Comparison of ENCODE assay signal across 8 cellular contexts in the genomic region with DNA sequence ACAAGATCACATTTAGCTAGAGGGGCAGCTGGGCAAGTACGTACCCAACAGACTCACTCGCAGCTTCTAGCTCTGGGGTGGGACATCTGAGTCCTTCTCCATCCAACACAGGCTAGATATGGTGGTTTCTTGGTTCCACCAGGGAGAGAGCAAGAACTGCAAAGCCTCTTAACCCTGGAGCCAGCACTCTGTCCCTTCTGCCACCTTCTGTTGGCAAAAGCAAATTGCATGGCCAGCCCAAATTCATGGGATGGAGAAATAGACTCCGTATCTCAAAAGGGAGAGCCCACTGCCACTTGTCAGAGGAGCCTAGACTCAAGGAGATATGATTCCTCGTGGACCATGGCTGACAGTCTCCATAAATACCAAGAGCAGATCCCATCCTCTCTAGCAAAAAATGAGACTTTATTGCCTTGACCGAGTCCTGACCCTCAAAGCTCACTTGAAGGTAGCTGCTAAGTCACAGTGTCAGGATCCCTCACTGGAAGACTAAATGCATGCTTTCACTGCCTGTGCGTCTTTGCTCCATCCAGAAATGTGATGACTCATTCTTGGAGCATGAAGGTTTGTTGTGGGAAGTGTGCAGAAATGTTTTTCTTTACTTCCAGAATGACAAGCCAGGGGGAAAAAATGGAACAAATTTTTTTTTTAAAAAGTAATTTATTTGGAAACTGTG. TPM values are rescaled to one million over a fixed set of nuclear protein-coding genes. Genes with fewer than 3 reads are reported as not detected.
DNase-seq lines count a peak whose midpoint lies in the region; ATAC-seq and TF ChIP-seq lines count a peak whose summit lies in the region.

No MANE protein-coding gene starts in this region.

- peak; percentile 97 for ATAC-seq in WTC11
- ATAC-seq in GM21619 (IDR thresholded peaks at IDR 0.05; ENCODE audit: unreplicated experiment), result no peak

- H3K27me3 Mint-ChIP-seq in WTC11 (ENCODE audit: low read depth), result no peaks in the 10 kb centered on the region; the same call in 1 of the 2 replicates

- H3K36me3 Mint-ChIP-seq in WTC11, result peaks cover 15% of the 10 kb centered on the region

- peak; percentile 86 for DNase-seq in COLO829 (ENCODE audit: low spot score)
- peak; percentile 45 for DNase-seq in HT-29 (ENCODE audit: low spot score)
- DNase-seq in WTC11 (ENCODE audit: low spot score), result peak; percentile 53
- DNase-seq in kidney glomerular epithelial cell (lab: John Stamatoyannopoulos, UW), result peak; percentile 69
- DNase-seq in T-helper 1 cell, result no peak
- no peak for DNase-seq in DMS153 (lab: John Stamatoyannopoulos, UW)
- no peak for DNase-seq in activated gamma-delta T cell treated with Interleukin-2 at 50 U/mL for 16 hours

- POLR2A ChIA-PET in WTC11 (lab: Charles Lee), result no interaction called here

- CTCF ChIA-PET in WTC11 (lab: Charles Lee), result interaction anchor here (0.8 to 4.8 kb wide), 8 partner anchors 12 to 220 kb away, joined by 3 to 36 read pairs (median 4); a partner anchor contains a TSS

- peaks cover 34% of the 10 kb centered on the region for H3K9me3 Mint-ChIP-seq in WTC11

- peak; percentile 23; the same call in 1 of the 2 replicates for TF ChIP-seq CTCF in WTC11 (IDR thresholded peaks at IDR 0.05)

- H3K4me1 Mint-ChIP-seq in WTC11, result peaks cover 9% of the 10 kb centered on the region

- no peak overlapping the region for H3K27ac Mint-ChIP-seq in WTC11

- H3K4me3 Mint-ChIP-seq in WTC11, result no peak overlapping the region

TF ChIP-seq in WTC11, 78 proteins besides CTCF, POLR2A, EP300 and RAD21:
- no peak for TF ChIP-seq ESRRA (CRISPR knock-in tag; IDR thresholded peaks at IDR 0.05; ENCODE audit: borderline replicate concordance)
- TF ChIP-seq, protein P1, sequence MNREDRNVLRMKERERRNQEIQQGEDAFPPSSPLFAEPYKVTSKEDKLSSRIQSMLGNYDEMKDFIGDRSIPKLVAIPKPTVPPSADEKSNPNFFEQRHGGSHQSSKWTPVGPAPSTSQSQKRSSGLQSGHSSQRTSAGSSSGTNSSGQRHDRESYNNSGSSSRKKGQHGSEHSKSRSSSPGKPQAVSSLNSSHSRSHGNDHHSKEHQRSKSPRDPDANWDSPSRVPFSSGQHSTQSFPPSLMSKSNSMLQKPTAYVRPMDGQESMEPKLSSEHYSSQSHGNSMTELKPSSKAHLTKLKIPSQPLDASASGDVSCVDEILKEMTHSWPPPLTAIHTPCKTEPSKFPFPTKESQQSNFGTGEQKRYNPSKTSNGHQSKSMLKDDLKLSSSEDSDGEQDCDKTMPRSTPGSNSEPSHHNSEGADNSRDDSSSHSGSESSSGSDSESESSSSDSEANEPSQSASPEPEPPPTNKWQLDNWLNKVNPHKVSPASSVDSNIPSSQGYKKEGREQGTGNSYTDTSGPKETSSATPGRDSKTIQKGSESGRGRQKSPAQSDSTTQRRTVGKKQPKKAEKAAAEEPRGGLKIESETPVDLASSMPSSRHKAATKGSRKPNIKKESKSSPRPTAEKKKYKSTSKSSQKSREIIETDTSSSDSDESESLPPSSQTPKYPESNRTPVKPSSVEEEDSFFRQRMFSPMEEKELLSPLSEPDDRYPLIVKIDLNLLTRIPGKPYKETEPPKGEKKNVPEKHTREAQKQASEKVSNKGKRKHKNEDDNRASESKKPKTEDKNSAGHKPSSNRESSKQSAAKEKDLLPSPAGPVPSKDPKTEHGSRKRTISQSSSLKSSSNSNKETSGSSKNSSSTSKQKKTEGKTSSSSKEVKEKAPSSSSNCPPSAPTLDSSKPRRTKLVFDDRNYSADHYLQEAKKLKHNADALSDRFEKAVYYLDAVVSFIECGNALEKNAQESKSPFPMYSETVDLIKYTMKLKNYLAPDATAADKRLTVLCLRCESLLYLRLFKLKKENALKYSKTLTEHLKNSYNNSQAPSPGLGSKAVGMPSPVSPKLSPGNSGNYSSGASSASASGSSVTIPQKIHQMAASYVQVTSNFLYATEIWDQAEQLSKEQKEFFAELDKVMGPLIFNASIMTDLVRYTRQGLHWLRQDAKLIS (CRISPR knock-in tag; IDR thresholded peaks at IDR 0.05; ENCODE audit: borderline replicate concordance), result no peak
- TF ChIP-seq, protein P2, sequence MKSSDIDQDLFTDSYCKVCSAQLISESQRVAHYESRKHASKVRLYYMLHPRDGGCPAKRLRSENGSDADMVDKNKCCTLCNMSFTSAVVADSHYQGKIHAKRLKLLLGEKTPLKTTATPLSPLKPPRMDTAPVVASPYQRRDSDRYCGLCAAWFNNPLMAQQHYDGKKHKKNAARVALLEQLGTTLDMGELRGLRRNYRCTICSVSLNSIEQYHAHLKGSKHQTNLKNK (CRISPR knock-in tag; IDR thresholded peaks at IDR 0.05), result no peak
- TF ChIP-seq IRF2 (CRISPR knock-in tag; IDR thresholded peaks at IDR 0.05; ENCODE audit: borderline replicate concordance, low read depth), result no peak
- no peak for TF ChIP-seq OVOL2 (CRISPR knock-in tag; IDR thresholded peaks at IDR 0.05; ENCODE audit: borderline replicate concordance)
- TF ChIP-seq FOXJ3 (CRISPR knock-in tag; IDR thresholded peaks at IDR 0.05; ENCODE audit: borderline replicate concordance), result no peak
- no peak for TF ChIP-seq ZNF671 (CRISPR knock-in tag; IDR thresholded peaks at IDR 0.05)
- TF ChIP-seq ZNF232 (CRISPR knock-in tag; IDR thresholded peaks at IDR 0.05), result no peak
- TF ChIP-seq CREM (CRISPR knock-in tag; IDR thresholded peaks at IDR 0.05), result no peak
- TF ChIP-seq MYBL2 (CRISPR knock-in tag; IDR thresholded peaks at IDR 0.05), result no peak
- no peak for TF ChIP-seq SMAD4 (CRISPR knock-in tag; IDR thresholded peaks at IDR 0.05)
- TF ChIP-seq ZNF263 (CRISPR knock-in tag; IDR thresholded peaks at IDR 0.05; ENCODE audit: low read depth), result no peak
- TF ChIP-seq, protein P3, sequence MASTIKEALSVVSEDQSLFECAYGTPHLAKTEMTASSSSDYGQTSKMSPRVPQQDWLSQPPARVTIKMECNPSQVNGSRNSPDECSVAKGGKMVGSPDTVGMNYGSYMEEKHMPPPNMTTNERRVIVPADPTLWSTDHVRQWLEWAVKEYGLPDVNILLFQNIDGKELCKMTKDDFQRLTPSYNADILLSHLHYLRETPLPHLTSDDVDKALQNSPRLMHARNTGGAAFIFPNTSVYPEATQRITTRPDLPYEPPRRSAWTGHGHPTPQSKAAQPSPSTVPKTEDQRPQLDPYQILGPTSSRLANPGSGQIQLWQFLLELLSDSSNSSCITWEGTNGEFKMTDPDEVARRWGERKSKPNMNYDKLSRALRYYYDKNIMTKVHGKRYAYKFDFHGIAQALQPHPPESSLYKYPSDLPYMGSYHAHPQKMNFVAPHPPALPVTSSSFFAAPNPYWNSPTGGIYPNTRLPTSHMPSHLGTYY (CRISPR knock-in tag; IDR thresholded peaks at IDR 0.05), result no peak
- TF ChIP-seq FOXK1 (CRISPR knock-in tag; IDR thresholded peaks at IDR 0.05), result no peak
TF ChIP-seq in WTC11: peak in this region for 0.

RNA-seq across cellular contexts. Expression of a gene that starts 28.8 kb away (rescaled TPM):
- total RNA-seq in HT-29 (2014; rRNA removed; shearing (Covaris generic)), result not detected in 2 replicates
- total RNA-seq in WTC11 (2021), result 15.2 to 19.8 TPM (median 15.9 TPM) in 3 replicates

Comparison
In these comparisons a context has a peak if more than half of its experiments do, and no peak if none do; other contexts are left out.
1. DNase-seq: peak in COLO829 (single experiment), HT-29 (single experiment), WTC11 (single experiment) and kidney glomerular epithelial cell (single experiment); none in T-helper 1 cell (0 of 5), DMS153 (single experiment) and activated gamma-delta T cell treated with Interleukin-2 at 50 U/mL for 16 hours (single experiment).
2. RNA of a gene that starts 28.8 kb away (total RNA-seq): 15.2 to 19.8 TPM in WTC11; not detected in HT-29; every median in the first group is over 10 times any median in the second.